ENCODE assay signal across 22 cellular contexts in genomic region chr20:53061709-53062108, GRCh38.
"Had no signal": no experiment of that assay in that cellular context is flagged by ENCODE, and none has a peak within 500 bp of the region (broad histone marks: within the 10 kb centered on the region; RNA-seq: fewer than 3 reads in every experiment).

No MANE protein-coding gene starts in this region.

- H3K9me3 ChIP-seq: body of pancreas, esophagus squamous epithelium, gastrocnemius medialis, left ventricle myocardium inferior, spleen, testis, vagina had no signal

- DNase-seq: activated CD4-positive, alpha-beta T cell treated with anti-CD3 and anti-CD28 coated beads, Interleukin-2, amount 50 U/mL, for 48 hours; activated effector memory CD4-positive, alpha-beta T cell treated with Interleukin-2 at 50 U/mL for 16 hours; activated naive CD8-positive, alpha-beta T cell treated with anti-CD3 and anti-CD28 coated beads, Interleukin-2, amount 50 U/mL, for 24 hours; anterior cingulate cortex; body of pancreas; cortex of kidney; endodermal cell; esophagus squamous epithelium; gastrocnemius medialis; hippocampal formation; left ventricle myocardium inferior; midbrain; retina; spleen; stimulated activated CD4-positive, alpha-beta T cell treated with anti-CD3 and anti-CD28 coated beads, Interleukin-4, amount 100 ng/mL, for 1 hour; stimulated activated naive CD4-positive, alpha-beta T cell; testis had no signal

- H3K36me3 Mint-ChIP-seq: natural killer cell treated with Interleukin-12 subunit alpha and Interleukin-12 subunit beta and Interleukin-15 and Interleukin-18, amount 100 ng/mL, for 72 hours had no signal

- H3K27ac Mint-ChIP-seq: activated naive CD8-positive, alpha-beta T cell treated with anti-CD3 and anti-CD28 coated beads, Interleukin-2, amount 50 U/mL, for 24 hours; endodermal cell; natural killer cell treated with Interleukin-12 subunit alpha and Interleukin-12 subunit beta and Interleukin-15 and Interleukin-18, amount 100 ng/mL, for 72 hours; progenitor cell of endocrine pancreas; type B pancreatic cell had no signal

- H3K27ac ChIP-seq: body of pancreas, cardiac muscle cell, esophagus squamous epithelium, gastrocnemius medialis, left ventricle myocardium inferior, spleen, testis, vagina had no signal

- H3K27me3 Mint-ChIP-seq: activated naive CD8-positive, alpha-beta T cell treated with anti-CD3 and anti-CD28 coated beads, Interleukin-2, amount 50 U/mL, for 24 hours; progenitor cell of endocrine pancreas had no signal

- H3K27me3 ChIP-seq: body of pancreas, cardiac muscle cell, esophagus squamous epithelium, gastrocnemius medialis, spleen, testis, vagina had no signal

- H3K4me1 ChIP-seq: body of pancreas, esophagus squamous epithelium, gastrocnemius medialis, left ventricle myocardium inferior, spleen, testis, vagina had no signal

- H3K4me3 Mint-ChIP-seq: activated naive CD8-positive, alpha-beta T cell treated with anti-CD3 and anti-CD28 coated beads, Interleukin-2, amount 50 U/mL, for 24 hours; endodermal cell; natural killer cell treated with Interleukin-12 subunit alpha and Interleukin-12 subunit beta and Interleukin-15 and Interleukin-18, amount 100 ng/mL, for 72 hours; type B pancreatic cell had no signal

- ATAC-seq: activated naive CD8-positive, alpha-beta T cell treated with anti-CD3 and anti-CD28 coated beads, Interleukin-2, amount 50 U/mL, for 24 hours; body of pancreas; gastrocnemius medialis; natural killer cell treated with Interleukin-12 subunit alpha and Interleukin-12 subunit beta and Interleukin-15 and Interleukin-18, amount 100 ng/mL, for 72 hours had no signal

- H3K9me3 Mint-ChIP-seq: activated naive CD8-positive, alpha-beta T cell treated with anti-CD3 and anti-CD28 coated beads, Interleukin-2, amount 50 U/mL, for 24 hours; natural killer cell treated with Interleukin-12 subunit alpha and Interleukin-12 subunit beta and Interleukin-15 and Interleukin-18, amount 100 ng/mL, for 72 hours had no signal

- H3K4me3 ChIP-seq: body of pancreas, cardiac muscle cell, esophagus squamous epithelium, gastrocnemius medialis, left ventricle myocardium inferior, spleen, testis, vagina had no signal

- H3K4me1 Mint-ChIP-seq: endodermal cell had no signal

- H3K36me3 ChIP-seq: cardiac muscle cell, esophagus squamous epithelium, gastrocnemius medialis, left ventricle myocardium inferior, spleen, vagina had no signal
